Comparison of ENCODE assay signal across 30 cellular contexts in the genomic region with DNA sequence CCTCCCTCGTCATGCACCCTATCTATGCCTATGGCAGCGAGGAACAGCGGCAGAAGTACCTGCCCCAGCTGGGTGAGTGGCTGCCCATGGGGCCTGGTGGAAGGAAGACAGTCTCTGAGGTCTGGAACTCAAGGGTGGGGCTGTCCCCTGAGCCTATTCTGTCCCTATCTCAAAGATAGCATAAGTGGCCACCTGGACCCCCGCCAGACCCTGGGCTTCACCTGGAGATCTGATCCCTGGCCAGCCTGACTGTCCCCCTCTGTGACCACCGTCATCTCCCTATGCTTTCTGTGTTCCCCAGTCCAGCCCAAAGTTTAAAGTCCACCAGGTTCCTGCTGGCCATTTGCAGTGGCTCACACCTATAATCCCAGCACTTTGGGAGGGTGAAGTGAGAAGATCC. TPM values are rescaled to one million over a fixed set of nuclear protein-coding genes. Genes with fewer than 3 reads are reported as not detected.
DNase-seq lines count a peak whose midpoint lies in the region; ATAC-seq, FAIRE-seq and TF ChIP-seq lines count a peak whose summit lies in the region.
"Had no signal": no experiment of that assay in that cellular context is flagged by ENCODE, and none has a peak within 500 bp of the region (broad histone marks: within the 10 kb centered on the region; RNA-seq: fewer than 3 reads in every experiment).

No MANE protein-coding gene starts in this region.

- H3K27ac Mint-ChIP-seq in Caco-2 (ENCODE audit: unreplicated experiment): no peak overlapping the region
- H3K27ac Mint-ChIP-seq in astrocyte (ENCODE audit: unreplicated experiment): no peak overlapping the region
- H3K27ac Mint-ChIP-seq in nephron progenitor cell: no peak overlapping the region

- H4K20me1 ChIP-seq in astrocyte (ENCODE audit: insufficient read depth, low read length): no peaks in the 10 kb centered on the region

- FAIRE-seq in astrocyte (lab: Jason Lieb, UNC): no peak
- FAIRE-seq: GM12892 had no signal

- H3K4me3 ChIP-seq in Caco-2 (ENCODE audit: low read depth, low read length) (no peak overlapping the region), astrocyte (ENCODE audit: insufficient read depth, low read depth, low read length) (no peak overlapping the region)
- H3K4me3 ChIP-seq: BLaER1 treated with 17β-estradiol and CSF1 and Interleukin-3, amounts not matched to agents 10 nM and 100 nM; cardiac muscle cell; left lung; right lobe of liver; SK-N-MC had no signal

- TF ChIP-seq CTCF in Caco-2 (IDR thresholded peaks at IDR 0.05; ENCODE audit: insufficient read depth in 1 of 2, low read depth in 1 of 2, low read length in 1 of 2, severe bottlenecking in 1 of 2, unreplicated experiment in 1 of 2) (no peak), astrocyte (IDR thresholded peaks at IDR 0.05; ENCODE audit: insufficient read depth, low read depth, low read length) (no peak), nephron progenitor cell (IDR thresholded peaks at IDR 0.05) (no peak)

- no peak overlapping the region for H3K4me2 ChIP-seq in astrocyte (ENCODE audit: low read length)
- H3K4me2 ChIP-seq: BLaER1 treated with 17β-estradiol and CSF1 and Interleukin-3, amounts not matched to agents 10 nM and 100 nM had no signal

- peak overlapping the region; percentile 58 for H3K4me3 Mint-ChIP-seq in activated T-cell treated with anti-CD3 and anti-CD28 coated beads, Interleukin-2, amount 50 U/mL, for 4 hours
- H3K4me3 Mint-ChIP-seq in Caco-2 (ENCODE audit: unreplicated experiment): peak overlapping the region; percentile 44
- peak overlapping the region; percentile 27 for H3K4me3 Mint-ChIP-seq in astrocyte (ENCODE audit: unreplicated experiment)
- H3K4me3 Mint-ChIP-seq in nephron progenitor cell: peak overlapping the region; percentile 69

- H3K4me1 Mint-ChIP-seq in activated T-cell treated with anti-CD3 and anti-CD28 coated beads, Interleukin-2, amount 50 U/mL, for 4 hours (ENCODE audit: low read depth): peaks cover 17% of the 10 kb centered on the region
- H3K4me1 Mint-ChIP-seq in Caco-2 (ENCODE audit: low read depth, unreplicated experiment) (peaks cover 5% of the 10 kb centered on the region), astrocyte (ENCODE audit: low read depth, unreplicated experiment) (no peaks in the 10 kb centered on the region), nephron progenitor cell (peaks cover 26% of the 10 kb centered on the region)

- H3K4me1 ChIP-seq in Caco-2: no peaks in the 10 kb centered on the region
- H3K4me1 ChIP-seq in astrocyte (ENCODE audit: insufficient read depth, low read length): peaks cover 10% of the 10 kb centered on the region

- H3K79me2 ChIP-seq in astrocyte (ENCODE audit: insufficient read depth, low read length): peaks cover 8% of the 10 kb centered on the region

- H3K36me3 ChIP-seq in Caco-2 (ENCODE audit: control insufficient read depth, insufficient read depth, low read length) (no peaks in the 10 kb centered on the region; the same call in 1 of the 2 replicates), astrocyte (ENCODE audit: insufficient read depth, low read length) (no peaks in the 10 kb centered on the region)
- H3K36me3 ChIP-seq: cardiac muscle cell had no signal

- H3K9me3 ChIP-seq in Caco-2 (no peaks in the 10 kb centered on the region), astrocyte (ENCODE audit: insufficient read depth, low read depth, low read length) (no peaks in the 10 kb centered on the region)
- H3K9me3 ChIP-seq: BLaER1 treated with 17β-estradiol and CSF1 and Interleukin-3, amounts not matched to agents 10 nM and 100 nM; left lung; right lobe of liver had no signal

- DNase-seq in activated T-cell treated with anti-CD3 and anti-CD28 coated beads, Interleukin-2, amount 50 U/mL, for 4 hours: no peak
- DNase-seq in activated T-cell treated with anti-CD3 and anti-CD28 coated beads, Interleukin-2, amount 50 U/mL, for 1 hour: no peak
- no peak for DNase-seq in Caco-2
- no peak for DNase-seq in astrocyte (ENCODE audit: low read depth)
- DNase-seq in nephron progenitor cell: no peak
- DNase-seq in AG20443 (ENCODE audit: low spot score): no peak
- DNase-seq in kidney glomerular epithelial cell (lab: John Stamatoyannopoulos, UW): no peak
- DNase-seq: ACHN; activated CD8-positive, alpha-beta memory T cell treated with anti-CD3 and anti-CD28 coated beads for 24 hours; amniotic stem cell; cortex of kidney; EL; foreskin melanocyte; IMR-90; left lung; NCI-H1105; NCI-H1930; NCI-H748 treated with DMSO at 0.1 percent for 48 hours; posterior cingulate gyrus; right lobe of liver; stimulated activated CD4-positive, alpha-beta T cell treated with anti-CD3 and anti-CD28 coated beads, Interleukin-4, amount 100 ng/mL, for 4 hours; stimulated activated naive CD8-positive, alpha-beta T cell treated with anti-CD3 and anti-CD28 coated beads, Interleukin-15, Interleukin-2, amounts not matched to agents 100 U/mL and 50 U/mL, for 24 hours; T-helper 9 cell had no signal

- H3K9me3 Mint-ChIP-seq in activated T-cell treated with anti-CD3 and anti-CD28 coated beads, Interleukin-2, amount 50 U/mL, for 4 hours: no peaks in the 10 kb centered on the region
- no peaks in the 10 kb centered on the region for H3K9me3 Mint-ChIP-seq in Caco-2 (ENCODE audit: unreplicated experiment)
- H3K9me3 Mint-ChIP-seq in astrocyte (ENCODE audit: unreplicated experiment): no peaks in the 10 kb centered on the region
- H3K9me3 Mint-ChIP-seq in nephron progenitor cell: no peaks in the 10 kb centered on the region

- ATAC-seq in activated T-cell treated with anti-CD3 and anti-CD28 coated beads, Interleukin-2, amount 50 U/mL, for 4 hours: no peak
- ATAC-seq in HG03095 (IDR thresholded peaks at IDR 0.05; ENCODE audit: unreplicated experiment): no peak
- ATAC-seq: esophagus mucosa; left lung; right lobe of liver; stimulated activated naive CD8-positive, alpha-beta T cell treated with anti-CD3 and anti-CD28 coated beads, Interleukin-15, Interleukin-2, amounts not matched to agents 100 U/mL and 50 U/mL, for 24 hours had no signal

- CTCF ChIA-PET in Caco-2 (lab: Charles Lee): no interaction called here

- BruUV-seq in Caco-2 (replicated peaks; lab: Mats Ljungman, UMichigan): no TSS peak

- H2AFZ ChIP-seq in astrocyte (ENCODE audit: low read depth, low read length): no peak overlapping the region

- H3K27me3 Mint-ChIP-seq in activated T-cell treated with anti-CD3 and anti-CD28 coated beads, Interleukin-2, amount 50 U/mL, for 4 hours (ENCODE audit: low read depth): no peaks in the 10 kb centered on the region
- H3K27me3 Mint-ChIP-seq in Caco-2 (ENCODE audit: insufficient read depth, unreplicated experiment): no peaks in the 10 kb centered on the region
- H3K27me3 Mint-ChIP-seq in astrocyte (ENCODE audit: low read depth, unreplicated experiment): peaks cover under 1% of the 10 kb centered on the region
- peaks cover 11% of the 10 kb centered on the region for H3K27me3 Mint-ChIP-seq in nephron progenitor cell (ENCODE audit: low read depth, poor library complexity)

- H3K36me3 Mint-ChIP-seq in activated T-cell treated with anti-CD3 and anti-CD28 coated beads, Interleukin-2, amount 50 U/mL, for 4 hours (ENCODE audit: insufficient read depth): peaks cover 29% of the 10 kb centered on the region
- H3K36me3 Mint-ChIP-seq in Caco-2 (ENCODE audit: insufficient read depth, unreplicated experiment): peaks cover 24% of the 10 kb centered on the region
- peaks cover 5% of the 10 kb centered on the region for H3K36me3 Mint-ChIP-seq in astrocyte (ENCODE audit: low read depth, unreplicated experiment)
- peaks cover 13% of the 10 kb centered on the region for H3K36me3 Mint-ChIP-seq in nephron progenitor cell (ENCODE audit: low read depth)

- POLR2A ChIA-PET in Caco-2 (lab: Charles Lee): no interaction called here

- H3K9ac ChIP-seq in astrocyte (ENCODE audit: low read length): no peak overlapping the region

- intact Hi-C loops in Caco-2 (cut with micrococcal nuclease; ENCODE audit: unreplicated experiment): no loop called here

- no peak overlapping the region for H3K27ac ChIP-seq in astrocyte (ENCODE audit: low read depth, low read length)
- H3K27ac ChIP-seq: BLaER1 treated with 17β-estradiol and CSF1 and Interleukin-3, amounts not matched to agents 10 nM and 100 nM; cardiac muscle cell; left lung; right lobe of liver; SK-N-MC had no signal

- H3K27me3 ChIP-seq in Caco-2 (replicated peaks; ENCODE audit: control insufficient read depth, insufficient read depth, low read length): no peaks in the 10 kb centered on the region
- H3K27me3 ChIP-seq in astrocyte (ENCODE audit: insufficient read depth, low read length): no peaks in the 10 kb centered on the region
- H3K27me3 ChIP-seq: BLaER1 treated with 17β-estradiol and CSF1 and Interleukin-3, amounts not matched to agents 10 nM and 100 nM; cardiac muscle cell; left lung; right lobe of liver had no signal

RNA-seq across cellular contexts. Expression of a gene that starts 2.6 kb away (rescaled TPM):
- 10 to 100 TPM; 60.1 to 85.8 (median 72.8) TPM for total RNA-seq in activated T-cell treated with anti-CD3 and anti-CD28 coated beads, Interleukin-2, amount 50 U/mL, for 4 hours
- total RNA-seq in Caco-2 (2022) (31.4 and 32.4 TPM in 2 replicates), astrocyte (15.5 and 17.5 TPM in 2 replicates)

RNA-seq across cellular contexts. Expression of a gene that starts 6.6 kb away (rescaled TPM):
- under 1 TPM; 0.55 to 0.92 (median 0.68) TPM for total RNA-seq in activated T-cell treated with anti-CD3 and anti-CD28 coated beads, Interleukin-2, amount 50 U/mL, for 4 hours
- total RNA-seq in Caco-2 (2022) (not detected in 2 replicates), astrocyte (0.17 TPM in 1 of 2 replicates, not detected in the other)
- total RNA-seq: esophagus mucosa, IMR-90, mesenteric fat pad had no signal

RNA-seq across cellular contexts. Expression of a gene that starts 12.3 kb away (rescaled TPM):
- 10 to 100 TPM; 14.3 to 19.5 (median 15.9) TPM for total RNA-seq in activated T-cell treated with anti-CD3 and anti-CD28 coated beads, Interleukin-2, amount 50 U/mL, for 4 hours
- 3.6 and 3.8 TPM in 2 replicates for total RNA-seq in Caco-2 (2022)
- 33.1 and 37.8 TPM in 2 replicates for total RNA-seq in astrocyte

RNA-seq across cellular contexts. Expression of a gene that starts 25.5 kb away (rescaled TPM):
- total RNA-seq in activated T-cell treated with anti-CD3 and anti-CD28 coated beads, Interleukin-2, amount 50 U/mL, for 4 hours: under 1 TPM; 0.53 to 0.91 (median 0.87) TPM
- total RNA-seq in Caco-2 (2022): 2.0 and 2.3 TPM in 2 replicates
- 0.50 TPM in 1 of 2 replicates, not detected in the other for total RNA-seq in astrocyte
- total RNA-seq: mesenteric fat pad had no signal

RNA-seq across cellular contexts. Expression of a gene that starts 39.9 kb away (rescaled TPM):
- 100 to 1,000 TPM; 345 to 368 (median 368) TPM for total RNA-seq in activated T-cell treated with anti-CD3 and anti-CD28 coated beads, Interleukin-2, amount 50 U/mL, for 4 hours
- total RNA-seq in Caco-2 (2022): 75.9 and 88.6 TPM in 2 replicates
- 76.7 and 80.4 TPM in 2 replicates for total RNA-seq in astrocyte
